In the genomic region with DNA sequence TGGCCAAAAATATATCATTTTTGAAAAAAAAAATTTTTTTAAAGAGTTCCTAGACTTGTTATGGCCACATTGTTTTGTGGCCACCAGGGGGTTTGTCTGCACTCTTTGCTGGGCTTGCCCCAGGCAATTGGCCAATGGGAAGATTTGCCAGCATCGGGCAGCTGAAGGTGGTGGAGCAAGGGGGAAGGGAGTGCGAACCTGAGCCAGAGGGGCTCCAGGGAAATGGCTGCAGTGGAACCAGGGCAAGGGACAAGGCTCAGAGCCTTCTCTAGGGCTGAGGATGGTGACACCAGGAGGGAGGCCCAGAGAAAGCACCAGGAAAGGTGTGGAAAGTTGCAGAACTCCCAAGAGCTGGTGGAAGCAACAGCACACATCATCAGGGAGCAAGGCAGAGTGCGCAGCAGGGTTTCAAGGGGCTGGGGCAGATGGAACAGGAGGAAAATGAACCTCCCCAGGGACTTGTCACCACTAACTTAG, we compare ENCODE assay signal across 8 cellular contexts. TPM values are rescaled to one million over a fixed set of nuclear protein-coding genes. Genes with fewer than 3 reads are reported as not detected.
DNase-seq lines count a peak whose midpoint lies in the region; ATAC-seq, FAIRE-seq and TF ChIP-seq lines count a peak whose summit lies in the region.

No MANE protein-coding gene starts in this region.

- peak; percentile 26 for TF ChIP-seq CTCF in D721Med (IDR thresholded peaks at IDR 0.05; ENCODE audit: insufficient read depth, missing control alignments)
- peak; percentile 50 for TF ChIP-seq CTCF in LNCAP (IDR thresholded peaks at IDR 0.05)
- peak; percentile 53 to 68 (median 62) for TF ChIP-seq CTCF in adrenal gland (IDR thresholded peaks at IDR 0.05)

- no peak for FAIRE-seq in D721Med (lab: Jason Lieb, UNC)

- H3K27me3 ChIP-seq in adrenal gland, result no peaks in the 10 kb centered on the region

- H3K36me3 ChIP-seq in adrenal gland (replicated peaks in 1 of 2), result no peaks in the 10 kb centered on the region

- H3K27ac ChIP-seq in adrenal gland, result no peak overlapping the region

- DNase-seq in D721Med (ENCODE audit: insufficient read length, low spot score), result no peak
- DNase-seq in adrenal gland, result peak; percentile 59 to 84 (median 78)
- peak in 1 of 2 donors; percentile 57 for DNase-seq in left colon
- DNase-seq in cerebellar cortex (ENCODE audit: low spot score), result no peak
- no peak for DNase-seq in NCI-H774 (lab: John Stamatoyannopoulos, UW)

- no peak for TF ChIP-seq POLR2A in adrenal gland (IDR thresholded peaks at IDR 0.05)

- H3K9me3 ChIP-seq in adrenal gland (replicated peaks in 1 of 3), result no peaks in the 10 kb centered on the region

- WGBS in adrenal gland, 4 donors, result 39 to 48% (median 44%) methylated on average over 3 of the region's 3 CpGs

- H3K4me1 ChIP-seq in adrenal gland (replicated peaks in 1 of 2), result peaks cover 6 to 13% of the 10 kb centered on the region in 2 donors

- intact Hi-C loops in adrenal gland (cut with DNase I), result no loop called here
- intact Hi-C loops in left colon (cut with DNase I, micrococcal nuclease), result no loop called here

- ATAC-seq in left colon (peak; percentile 81), GM21786 (IDR thresholded peaks at IDR 0.05; ENCODE audit: unreplicated experiment) (no peak), HG02610 (IDR thresholded peaks at IDR 0.05; ENCODE audit: unreplicated experiment) (no peak)

- H3K4me3 ChIP-seq in adrenal gland, result no peak overlapping the region

RNA-seq across cellular contexts. Expression of gene CMIP, which starts 15.5 kb away (rescaled TPM):
- total RNA-seq in adrenal gland (10 to 100 TPM; 34.3 to 87.9 (median 54.9) TPM), left colon (10 to 100 TPM; 81.8 to 84.5 TPM)
- polyA plus RNA-seq in adrenal gland, result 10 to 100 TPM; 10.9 to 49.0 (median 17.4) TPM

Comparison
In these comparisons a context has a peak if more than half of its experiments do, and no peak if none do; other contexts are left out.
1. DNase-seq: peak in adrenal gland (7 of 7); none in D721Med (single experiment), cerebellar cortex (single experiment) and NCI-H774 (single experiment).
2. Peak in every context shown above with its lines, with median percentiles within 50 percentile points of each other: CTCF ChIP-seq.